1 cellular context compared by ENCODE assay signal in the genomic region with DNA sequence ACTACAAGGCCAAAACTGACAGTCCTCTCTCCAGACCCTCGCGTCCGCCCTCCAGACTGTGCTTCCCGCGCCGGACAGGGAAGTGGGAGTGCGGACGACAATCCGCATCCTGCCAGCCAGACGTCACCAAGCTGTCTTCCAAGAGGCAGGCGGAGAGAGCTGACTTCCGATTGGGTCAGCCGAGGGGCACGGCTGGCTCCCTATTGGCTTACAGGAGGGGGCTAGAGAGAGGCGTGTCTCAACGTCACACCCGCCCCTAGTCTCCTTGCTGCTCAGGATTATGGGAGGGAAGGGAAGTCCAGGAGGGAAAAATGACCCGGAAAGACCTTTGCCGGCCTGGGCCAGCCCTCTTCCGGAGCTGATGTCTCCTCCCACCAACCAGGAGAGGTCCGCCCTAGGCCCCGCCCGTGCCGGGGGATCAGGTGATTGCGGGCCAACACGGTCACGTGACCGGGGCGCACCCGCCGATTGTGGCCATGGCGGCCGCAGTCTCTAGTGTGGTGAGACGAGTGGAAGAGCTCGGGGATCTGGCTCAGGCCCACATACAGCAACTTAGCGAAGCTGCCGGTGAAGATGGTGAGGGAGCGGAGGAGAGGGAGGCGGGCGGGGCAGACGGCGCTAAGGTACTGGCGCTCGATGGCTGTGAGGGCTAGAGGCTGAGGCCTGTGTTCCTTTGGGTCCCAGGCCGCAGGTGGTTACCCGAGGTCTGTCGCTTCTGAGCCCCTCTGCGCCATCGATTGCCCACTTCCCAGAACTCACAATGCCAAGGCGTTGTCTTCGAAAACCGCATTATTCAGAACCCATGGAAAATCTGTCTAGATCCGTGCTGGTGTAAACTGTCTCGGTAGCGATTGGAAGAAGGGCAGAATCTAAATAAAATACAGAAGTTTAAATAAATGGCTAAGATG.
TF ChIP-seq lines count a peak whose summit lies in the region.

A gene with protein sequence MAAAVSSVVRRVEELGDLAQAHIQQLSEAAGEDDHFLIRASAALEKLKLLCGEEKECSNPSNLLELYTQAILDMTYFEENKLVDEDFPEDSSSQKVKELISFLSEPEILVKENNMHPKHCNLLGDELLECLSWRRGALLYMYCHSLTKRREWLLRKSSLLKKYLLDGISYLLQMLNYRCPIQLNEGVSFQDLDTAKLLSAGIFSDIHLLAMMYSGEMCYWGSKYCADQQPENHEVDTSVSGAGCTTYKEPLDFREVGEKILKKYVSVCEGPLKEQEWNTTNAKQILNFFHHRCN (plus strand): TSS at position 453 of the 908 bp plus-strand sequence. CDS start 24 bp downstream, at position 477.

TF ChIP-seq in HEK293, 187 proteins besides CTCF, POLR2A, EP300 and RAD21 (continued from another document):
- TF ChIP-seq, protein P1, sequence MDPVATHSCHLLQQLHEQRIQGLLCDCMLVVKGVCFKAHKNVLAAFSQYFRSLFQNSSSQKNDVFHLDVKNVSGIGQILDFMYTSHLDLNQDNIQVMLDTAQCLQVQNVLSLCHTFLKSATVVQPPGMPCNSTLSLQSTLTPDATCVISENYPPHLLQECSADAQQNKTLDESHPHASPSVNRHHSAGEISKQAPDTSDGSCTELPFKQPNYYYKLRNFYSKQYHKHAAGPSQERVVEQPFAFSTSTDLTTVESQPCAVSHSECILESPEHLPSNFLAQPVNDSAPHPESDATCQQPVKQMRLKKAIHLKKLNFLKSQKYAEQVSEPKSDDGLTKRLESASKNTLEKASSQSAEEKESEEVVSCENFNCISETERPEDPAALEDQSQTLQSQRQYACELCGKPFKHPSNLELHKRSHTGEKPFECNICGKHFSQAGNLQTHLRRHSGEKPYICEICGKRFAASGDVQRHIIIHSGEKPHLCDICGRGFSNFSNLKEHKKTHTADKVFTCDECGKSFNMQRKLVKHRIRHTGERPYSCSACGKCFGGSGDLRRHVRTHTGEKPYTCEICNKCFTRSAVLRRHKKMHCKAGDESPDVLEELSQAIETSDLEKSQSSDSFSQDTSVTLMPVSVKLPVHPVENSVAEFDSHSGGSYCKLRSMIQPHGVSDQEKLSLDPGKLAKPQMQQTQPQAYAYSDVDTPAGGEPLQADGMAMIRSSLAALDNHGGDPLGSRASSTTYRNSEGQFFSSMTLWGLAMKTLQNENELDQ (tag by site-specific recombination; IDR thresholded peaks at IDR 0.05; ENCODE audit: low read depth): no peak
- TF ChIP-seq, protein P2, sequence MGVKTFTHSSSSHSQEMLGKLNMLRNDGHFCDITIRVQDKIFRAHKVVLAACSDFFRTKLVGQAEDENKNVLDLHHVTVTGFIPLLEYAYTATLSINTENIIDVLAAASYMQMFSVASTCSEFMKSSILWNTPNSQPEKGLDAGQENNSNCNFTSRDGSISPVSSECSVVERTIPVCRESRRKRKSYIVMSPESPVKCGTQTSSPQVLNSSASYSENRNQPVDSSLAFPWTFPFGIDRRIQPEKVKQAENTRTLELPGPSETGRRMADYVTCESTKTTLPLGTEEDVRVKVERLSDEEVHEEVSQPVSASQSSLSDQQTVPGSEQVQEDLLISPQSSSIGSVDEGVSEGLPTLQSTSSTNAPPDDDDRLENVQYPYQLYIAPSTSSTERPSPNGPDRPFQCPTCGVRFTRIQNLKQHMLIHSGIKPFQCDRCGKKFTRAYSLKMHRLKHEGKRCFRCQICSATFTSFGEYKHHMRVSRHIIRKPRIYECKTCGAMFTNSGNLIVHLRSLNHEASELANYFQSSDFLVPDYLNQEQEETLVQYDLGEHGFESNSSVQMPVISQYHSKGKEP (tag by site-specific recombination; IDR thresholded peaks at IDR 0.05): no peak
- TF ChIP-seq, protein P3, sequence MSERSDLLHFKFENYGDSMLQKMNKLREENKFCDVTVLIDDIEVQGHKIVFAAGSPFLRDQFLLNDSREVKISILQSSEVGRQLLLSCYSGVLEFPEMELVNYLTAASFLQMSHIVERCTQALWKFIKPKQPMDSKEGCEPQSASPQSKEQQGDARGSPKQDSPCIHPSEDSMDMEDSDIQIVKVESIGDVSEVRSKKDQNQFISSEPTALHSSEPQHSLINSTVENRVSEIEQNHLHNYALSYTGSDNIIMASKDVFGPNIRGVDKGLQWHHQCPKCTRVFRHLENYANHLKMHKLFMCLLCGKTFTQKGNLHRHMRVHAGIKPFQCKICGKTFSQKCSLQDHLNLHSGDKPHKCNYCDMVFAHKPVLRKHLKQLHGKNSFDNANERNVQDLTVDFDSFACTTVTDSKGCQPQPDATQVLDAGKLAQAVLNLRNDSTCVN (tag by site-specific recombination; optimal IDR thresholded peaks at IDR 0.05): peak; percentile 61
- TF ChIP-seq ZNF792 (tag by site-specific recombination; IDR thresholded peaks at IDR 0.05): no peak
- TF ChIP-seq, protein P4, sequence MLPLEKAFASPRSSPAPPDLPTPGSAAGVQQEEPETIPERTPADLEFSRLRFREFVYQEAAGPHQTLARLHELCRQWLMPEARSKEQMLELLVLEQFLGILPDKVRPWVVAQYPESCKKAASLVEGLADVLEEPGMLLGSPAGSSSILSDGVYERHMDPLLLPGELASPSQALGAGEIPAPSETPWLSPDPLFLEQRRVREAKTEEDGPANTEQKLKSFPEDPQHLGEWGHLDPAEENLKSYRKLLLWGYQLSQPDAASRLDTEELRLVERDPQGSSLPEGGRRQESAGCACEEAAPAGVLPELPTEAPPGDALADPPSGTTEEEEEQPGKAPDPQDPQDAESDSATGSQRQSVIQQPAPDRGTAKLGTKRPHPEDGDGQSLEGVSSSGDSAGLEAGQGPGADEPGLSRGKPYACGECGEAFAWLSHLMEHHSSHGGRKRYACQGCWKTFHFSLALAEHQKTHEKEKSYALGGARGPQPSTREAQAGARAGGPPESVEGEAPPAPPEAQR (tag by site-specific recombination; IDR thresholded peaks at IDR 0.05): 0 out of 2 replicates have a peak, but pooled peaks have one; percentile 39
- TF ChIP-seq ZNF610 (tag by site-specific recombination; IDR thresholded peaks at IDR 0.05; ENCODE audit: borderline replicate concordance): peak; percentile 64; the same call in 1 of the 2 replicates
- no peak for TF ChIP-seq ZNF530 (tag by site-specific recombination; IDR thresholded peaks at IDR 0.05; ENCODE audit: low read depth)
- TF ChIP-seq, protein P5, sequence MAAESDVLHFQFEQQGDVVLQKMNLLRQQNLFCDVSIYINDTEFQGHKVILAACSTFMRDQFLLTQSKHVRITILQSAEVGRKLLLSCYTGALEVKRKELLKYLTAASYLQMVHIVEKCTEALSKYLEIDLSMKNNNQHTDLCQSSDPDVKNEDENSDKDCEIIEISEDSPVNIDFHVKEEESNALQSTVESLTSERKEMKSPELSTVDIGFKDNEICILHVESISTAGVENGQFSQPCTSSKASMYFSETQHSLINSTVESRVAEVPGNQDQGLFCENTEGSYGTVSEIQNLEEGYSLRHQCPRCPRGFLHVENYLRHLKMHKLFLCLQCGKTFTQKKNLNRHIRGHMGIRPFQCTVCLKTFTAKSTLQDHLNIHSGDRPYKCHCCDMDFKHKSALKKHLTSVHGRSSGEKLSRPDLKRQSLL (tag by site-specific recombination; IDR thresholded peaks at IDR 0.05): peak; percentile 48
- TF ChIP-seq ZNF624 (tag by site-specific recombination; IDR thresholded peaks at IDR 0.05): no peak
- no peak for TF ChIP-seq RBAK (tag by site-specific recombination; IDR thresholded peaks at IDR 0.05)
- TF ChIP-seq ZNF549 (tag by site-specific recombination; IDR thresholded peaks at IDR 0.05): no peak
- no peak for TF ChIP-seq ZNF426 (tag by site-specific recombination; IDR thresholded peaks at IDR 0.05)
- no peak for TF ChIP-seq ZNF416 (tag by site-specific recombination; IDR thresholded peaks at IDR 0.05)
- TF ChIP-seq ZNF391 (tag by site-specific recombination; IDR thresholded peaks at IDR 0.05; ENCODE audit: borderline replicate concordance, low read depth): peak; percentile 77; the same call in 1 of the 2 replicates
- TF ChIP-seq, protein P6, sequence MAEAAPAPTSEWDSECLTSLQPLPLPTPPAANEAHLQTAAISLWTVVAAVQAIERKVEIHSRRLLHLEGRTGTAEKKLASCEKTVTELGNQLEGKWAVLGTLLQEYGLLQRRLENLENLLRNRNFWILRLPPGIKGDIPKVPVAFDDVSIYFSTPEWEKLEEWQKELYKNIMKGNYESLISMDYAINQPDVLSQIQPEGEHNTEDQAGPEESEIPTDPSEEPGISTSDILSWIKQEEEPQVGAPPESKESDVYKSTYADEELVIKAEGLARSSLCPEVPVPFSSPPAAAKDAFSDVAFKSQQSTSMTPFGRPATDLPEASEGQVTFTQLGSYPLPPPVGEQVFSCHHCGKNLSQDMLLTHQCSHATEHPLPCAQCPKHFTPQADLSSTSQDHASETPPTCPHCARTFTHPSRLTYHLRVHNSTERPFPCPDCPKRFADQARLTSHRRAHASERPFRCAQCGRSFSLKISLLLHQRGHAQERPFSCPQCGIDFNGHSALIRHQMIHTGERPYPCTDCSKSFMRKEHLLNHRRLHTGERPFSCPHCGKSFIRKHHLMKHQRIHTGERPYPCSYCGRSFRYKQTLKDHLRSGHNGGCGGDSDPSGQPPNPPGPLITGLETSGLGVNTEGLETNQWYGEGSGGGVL (tag by site-specific recombination; IDR thresholded peaks at IDR 0.05): no peak
- TF ChIP-seq, protein P7, sequence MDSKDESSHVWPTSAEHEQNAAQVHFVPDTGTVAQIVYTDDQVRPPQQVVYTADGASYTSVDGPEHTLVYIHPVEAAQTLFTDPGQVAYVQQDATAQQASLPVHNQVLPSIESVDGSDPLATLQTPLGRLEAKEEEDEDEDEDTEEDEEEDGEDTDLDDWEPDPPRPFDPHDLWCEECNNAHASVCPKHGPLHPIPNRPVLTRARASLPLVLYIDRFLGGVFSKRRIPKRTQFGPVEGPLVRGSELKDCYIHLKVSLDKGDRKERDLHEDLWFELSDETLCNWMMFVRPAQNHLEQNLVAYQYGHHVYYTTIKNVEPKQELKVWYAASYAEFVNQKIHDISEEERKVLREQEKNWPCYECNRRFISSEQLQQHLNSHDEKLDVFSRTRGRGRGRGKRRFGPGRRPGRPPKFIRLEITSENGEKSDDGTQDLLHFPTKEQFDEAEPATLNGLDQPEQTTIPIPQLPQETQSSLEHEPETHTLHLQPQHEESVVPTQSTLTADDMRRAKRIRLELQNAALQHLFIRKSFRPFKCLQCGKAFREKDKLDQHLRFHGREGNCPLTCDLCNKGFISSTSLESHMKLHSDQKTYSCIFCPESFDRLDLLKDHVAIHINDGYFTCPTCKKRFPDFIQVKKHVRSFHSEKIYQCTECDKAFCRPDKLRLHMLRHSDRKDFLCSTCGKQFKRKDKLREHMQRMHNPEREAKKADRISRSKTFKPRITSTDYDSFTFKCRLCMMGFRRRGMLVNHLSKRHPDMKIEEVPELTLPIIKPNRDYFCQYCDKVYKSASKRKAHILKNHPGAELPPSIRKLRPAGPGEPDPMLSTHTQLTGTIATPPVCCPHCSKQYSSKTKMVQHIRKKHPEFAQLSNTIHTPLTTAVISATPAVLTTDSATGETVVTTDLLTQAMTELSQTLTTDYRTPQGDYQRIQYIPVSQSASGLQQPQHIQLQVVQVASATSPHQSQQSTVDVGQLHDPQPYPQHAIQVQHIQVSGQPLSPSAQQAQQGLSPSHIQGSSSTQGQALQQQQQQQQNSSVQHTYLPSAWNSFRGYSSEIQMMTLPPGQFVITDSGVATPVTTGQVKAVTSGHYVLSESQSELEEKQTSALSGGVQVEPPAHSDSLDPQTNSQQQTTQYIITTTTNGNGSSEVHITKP (tag by site-specific recombination; IDR thresholded peaks at IDR 0.05): peak; percentile 9; the same call in 1 of the 2 replicates
- TF ChIP-seq ZNF174 (tag by site-specific recombination; IDR thresholded peaks at IDR 0.05): no peak
- no peak; the same call in 1 of the 2 replicates for TF ChIP-seq ZNF558 (tag by site-specific recombination; IDR thresholded peaks at IDR 0.05)
- TF ChIP-seq KLF16 (tag by site-specific recombination; IDR thresholded peaks at IDR 0.05): peak; percentile 95; the same call in 1 of the 2 replicates
- TF ChIP-seq ZSCAN16 (tag by site-specific recombination; IDR thresholded peaks at IDR 0.05): 0 out of 2 replicates have a peak, but pooled peaks have one; percentile 29
- no peak for TF ChIP-seq ZNF140 (tag by site-specific recombination; IDR thresholded peaks at IDR 0.05)
- peak; percentile 45; the same call in 1 of the 2 replicates for TF ChIP-seq ZFHX2 (tag by site-specific recombination; conservative IDR thresholded peaks at IDR 0.05)
- TF ChIP-seq HOXC10 (CRISPR knock-in tag; IDR thresholded peaks at IDR 0.05): no peak
- no peak for TF ChIP-seq MYNN (tag by site-specific recombination; IDR thresholded peaks at IDR 0.05; ENCODE audit: borderline replicate concordance)
- TF ChIP-seq, protein P8, sequence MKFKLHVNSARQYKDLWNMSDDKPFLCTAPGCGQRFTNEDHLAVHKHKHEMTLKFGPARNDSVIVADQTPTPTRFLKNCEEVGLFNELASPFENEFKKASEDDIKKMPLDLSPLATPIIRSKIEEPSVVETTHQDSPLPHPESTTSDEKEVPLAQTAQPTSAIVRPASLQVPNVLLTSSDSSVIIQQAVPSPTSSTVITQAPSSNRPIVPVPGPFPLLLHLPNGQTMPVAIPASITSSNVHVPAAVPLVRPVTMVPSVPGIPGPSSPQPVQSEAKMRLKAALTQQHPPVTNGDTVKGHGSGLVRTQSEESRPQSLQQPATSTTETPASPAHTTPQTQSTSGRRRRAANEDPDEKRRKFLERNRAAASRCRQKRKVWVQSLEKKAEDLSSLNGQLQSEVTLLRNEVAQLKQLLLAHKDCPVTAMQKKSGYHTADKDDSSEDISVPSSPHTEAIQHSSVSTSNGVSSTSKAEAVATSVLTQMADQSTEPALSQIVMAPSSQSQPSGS (tag by site-specific recombination; IDR thresholded peaks at IDR 0.05; ENCODE audit: low read depth): peak; percentile 70; the same call in 1 of the 2 replicates
- no peak for TF ChIP-seq MEIS1 (CRISPR knock-in tag; IDR thresholded peaks at IDR 0.05; ENCODE audit: borderline replicate concordance)
- TF ChIP-seq ZNF776 (tag by site-specific recombination; IDR thresholded peaks at IDR 0.05; ENCODE audit: borderline replicate concordance): no peak
